36 cellular contexts compared by ENCODE assay signal in the genomic region with DNA sequence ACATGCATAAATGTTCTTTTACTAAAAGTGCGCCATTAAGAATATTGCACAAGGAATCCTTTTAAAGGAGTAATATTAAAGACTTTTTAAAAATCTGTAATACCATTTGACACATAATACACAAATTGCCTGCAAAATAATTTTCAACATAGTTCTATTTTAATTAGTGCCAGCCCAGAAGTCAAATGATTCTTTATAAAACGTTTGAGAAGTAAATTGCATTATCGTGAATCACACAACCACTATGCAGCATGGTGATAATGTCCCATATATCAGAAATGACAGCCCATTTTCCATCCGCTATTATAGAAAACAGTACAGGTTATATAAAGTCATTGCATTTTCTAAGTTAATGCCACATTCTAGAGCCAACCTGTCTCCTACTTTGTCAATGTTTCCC.
"Had no signal": no experiment of that assay in that cellular context is flagged by ENCODE, and none has a peak within 500 bp of the region (broad histone marks: within the 10 kb centered on the region; RNA-seq: fewer than 3 reads in every experiment).

No MANE protein-coding gene starts in this region.

- H3K4me3 ChIP-seq: adrenal gland, ascending aorta, body of pancreas, breast epithelium, cardiac muscle cell had no signal

- ATAC-seq: activated naive CD4-positive, alpha-beta T cell treated with anti-CD3 and anti-CD28 coated beads, Interleukin-2, amount 50 U/mL, for 72 hours; activated naive CD8-positive, alpha-beta T cell treated with anti-CD3 and anti-CD28 coated beads, Interleukin-2, amount 50 U/mL, for 24 hours; activated T-cell treated with anti-CD3 and anti-CD28 coated beads, Interleukin-2, amount 50 U/mL, for 4 hours; activated T-cell treated with anti-CD3 and anti-CD28 coated beads, Interleukin-2, amount 50 U/mL, for 72 hours; activated T-helper 17 cell treated with anti-CD3 and anti-CD28 coated beads, Interleukin-2, amount 50 U/mL, for 72 hours; body of pancreas had no signal

- H3K27ac ChIP-seq: adrenal gland, ascending aorta, body of pancreas, brain microvascular endothelial cell, breast epithelium, cardiac muscle cell had no signal

- H3K27ac Mint-ChIP-seq: activated naive CD4-positive, alpha-beta T cell treated with anti-CD3 and anti-CD28 coated beads for 36 hours; activated naive CD4-positive, alpha-beta T cell treated with anti-CD3 and anti-CD28 coated beads, Interleukin-2, amount 10 ng/mL, durations not matched to agents 7 days and 5 days; activated naive CD4-positive, alpha-beta T cell treated with anti-CD3 and anti-CD28 coated beads, Interleukin-2, amount 50 U/mL, for 24 hours; activated naive CD4-positive, alpha-beta T cell treated with anti-CD3 and anti-CD28 coated beads, Interleukin-2, amount 50 U/mL, for 72 hours; activated naive CD8-positive, alpha-beta T cell; activated naive CD8-positive, alpha-beta T cell treated with anti-CD3 and anti-CD28 coated beads for 36 hours; activated naive CD8-positive, alpha-beta T cell treated with anti-CD3 and anti-CD28 coated beads, Interleukin-2, amount 10 ng/mL, durations not matched to agents 7 days and 5 days; activated naive CD8-positive, alpha-beta T cell treated with anti-CD3 and anti-CD28 coated beads, Interleukin-2, amount 50 U/mL, for 24 hours; activated T-cell treated with anti-CD3 and anti-CD28 coated beads, Interleukin-2, amount 50 U/mL, for 72 hours; activated T-helper 1 cell treated with anti-CD3 and anti-CD28 coated beads, Interleukin-12 subunit alpha, Interleukin-12 subunit beta, Interleukin-2, Interleukin-4 antibody, amounts not matched to agents 30 ng/mL and 10 ng/mL and 1 ng/mL, durations not matched to agents 14 hours and 24 hours and 36 hours; activated T-helper 17 cell treated with anti-CD3 and anti-CD28 coated beads, Interleukin-2, amount 50 U/mL, for 72 hours; activated T-helper 2 cell treated with anti-CD3 and anti-CD28 coated beads, Interferon-gamma antibody, Interleukin-2, Interleukin-4, amounts not matched to agents 10 μg/mL and 5 μg/mL and 100 μg/mL, durations not matched to agents 14 hours and 24 hours and 36 hours; brain had no signal

- H3K4me1 ChIP-seq: adrenal gland, ascending aorta, body of pancreas, breast epithelium had no signal

- H3K36me3 ChIP-seq: adrenal gland, ascending aorta, brain microvascular endothelial cell, breast epithelium, cardiac muscle cell had no signal

- H3K36me3 Mint-ChIP-seq: activated naive CD4-positive, alpha-beta T cell treated with anti-CD3 and anti-CD28 coated beads, Interleukin-2, amount 10 ng/mL, durations not matched to agents 7 days and 5 days; activated naive CD4-positive, alpha-beta T cell treated with anti-CD3 and anti-CD28 coated beads, Interleukin-2, amount 50 U/mL, for 24 hours; activated naive CD4-positive, alpha-beta T cell treated with anti-CD3 and anti-CD28 coated beads, Interleukin-2, amount 50 U/mL, for 72 hours; activated naive CD8-positive, alpha-beta T cell; activated naive CD8-positive, alpha-beta T cell treated with anti-CD3 and anti-CD28 coated beads for 36 hours; activated naive CD8-positive, alpha-beta T cell treated with anti-CD3 and anti-CD28 coated beads, Interleukin-2, amount 10 ng/mL, durations not matched to agents 7 days and 5 days; brain had no signal

- H3K9me3 ChIP-seq: adrenal gland, ascending aorta, body of pancreas, breast epithelium had no signal

- H3K4me3 Mint-ChIP-seq: activated naive CD4-positive, alpha-beta T cell treated with anti-CD3 and anti-CD28 coated beads for 36 hours; activated naive CD4-positive, alpha-beta T cell treated with anti-CD3 and anti-CD28 coated beads, Interleukin-2, amount 10 ng/mL, durations not matched to agents 7 days and 5 days; activated naive CD4-positive, alpha-beta T cell treated with anti-CD3 and anti-CD28 coated beads, Interleukin-2, amount 50 U/mL, for 24 hours; activated naive CD8-positive, alpha-beta T cell; activated naive CD8-positive, alpha-beta T cell treated with anti-CD3 and anti-CD28 coated beads for 36 hours; activated naive CD8-positive, alpha-beta T cell treated with anti-CD3 and anti-CD28 coated beads, Interleukin-2, amount 10 ng/mL, durations not matched to agents 7 days and 5 days; activated naive CD8-positive, alpha-beta T cell treated with anti-CD3 and anti-CD28 coated beads, Interleukin-2, amount 50 U/mL, for 24 hours; activated T-cell treated with anti-CD3 and anti-CD28 coated beads, Interleukin-2, amount 50 U/mL, for 4 hours; activated T-cell treated with anti-CD3 and anti-CD28 coated beads, Interleukin-2, amount 50 U/mL, for 72 hours; activated T-helper 1 cell treated with anti-CD3 and anti-CD28 coated beads, Interleukin-12 subunit alpha, Interleukin-12 subunit beta, Interleukin-2, Interleukin-4 antibody, amounts not matched to agents 30 ng/mL and 10 ng/mL and 1 ng/mL, durations not matched to agents 14 hours and 24 hours and 36 hours; activated T-helper 17 cell treated with anti-CD3 and anti-CD28 coated beads, Interleukin-2, amount 50 U/mL, for 72 hours; brain; central memory CD8-positive, alpha-beta T cell had no signal

- DNase-seq: activated effector memory CD4-positive, alpha-beta T cell treated with anti-CD3 and anti-CD28 coated beads, Interleukin-2, amount 50 U/mL, for 16 hours; activated effector memory CD4-positive, alpha-beta T cell treated with Interleukin-2 at 50 U/mL for 16 hours; activated gamma-delta T cell; activated gamma-delta T cell treated with Interleukin-2 at 50 U/mL for 16 hours; activated naive CD4-positive, alpha-beta T cell; activated naive CD4-positive, alpha-beta T cell treated with anti-CD3 and anti-CD28 coated beads for 36 hours; activated naive CD4-positive, alpha-beta T cell treated with anti-CD3 and anti-CD28 coated beads, Interleukin-2, amount 10 ng/mL, durations not matched to agents 7 days and 5 days; activated naive CD4-positive, alpha-beta T cell treated with anti-CD3 and anti-CD28 coated beads, Interleukin-2, amount 50 U/mL, for 16 hours; activated naive CD4-positive, alpha-beta T cell treated with Interleukin-2 at 50 U/mL for 16 hours; activated naive CD8-positive, alpha-beta T cell treated with anti-CD3 and anti-CD28 coated beads for 36 hours; activated naive CD8-positive, alpha-beta T cell treated with anti-CD3 and anti-CD28 coated beads, Interleukin-2, amount 10 ng/mL, durations not matched to agents 7 days and 5 days; activated naive CD8-positive, alpha-beta T cell treated with anti-CD3 and anti-CD28 coated beads, Interleukin-2, amount 50 U/mL, for 24 hours; activated T-cell treated with anti-CD3 and anti-CD28 coated beads, Interleukin-2, amount 50 U/mL, for 4 hours; activated T-cell treated with anti-CD3 and anti-CD28 coated beads, Interleukin-2, amount 50 U/mL, for 48 hours; activated T-cell treated with anti-CD3 and anti-CD28 coated beads, Interleukin-2, amount 50 U/mL, for 72 hours; adrenal gland; amniotic stem cell; amygdala; anterior cingulate cortex; aorta; body of pancreas; brain microvascular endothelial cell; caudate nucleus; central memory CD4-positive, alpha-beta T cell; cerebellar nuclear complex had no signal

- H3K9me3 Mint-ChIP-seq: activated naive CD4-positive, alpha-beta T cell treated with anti-CD3 and anti-CD28 coated beads for 36 hours; activated naive CD4-positive, alpha-beta T cell treated with anti-CD3 and anti-CD28 coated beads, Interleukin-2, amount 10 ng/mL, durations not matched to agents 7 days and 5 days; activated naive CD4-positive, alpha-beta T cell treated with anti-CD3 and anti-CD28 coated beads, Interleukin-2, amount 50 U/mL, for 24 hours; activated naive CD4-positive, alpha-beta T cell treated with anti-CD3 and anti-CD28 coated beads, Interleukin-2, amount 50 U/mL, for 72 hours; activated naive CD8-positive, alpha-beta T cell treated with anti-CD3 and anti-CD28 coated beads for 36 hours; activated naive CD8-positive, alpha-beta T cell treated with anti-CD3 and anti-CD28 coated beads, Interleukin-2, amount 10 ng/mL, durations not matched to agents 7 days and 5 days; activated naive CD8-positive, alpha-beta T cell treated with anti-CD3 and anti-CD28 coated beads, Interleukin-2, amount 50 U/mL, for 24 hours; activated T-cell treated with anti-CD3 and anti-CD28 coated beads, Interleukin-2, amount 50 U/mL, for 4 hours; activated T-cell treated with anti-CD3 and anti-CD28 coated beads, Interleukin-2, amount 50 U/mL, for 72 hours; activated T-helper 1 cell treated with anti-CD3 and anti-CD28 coated beads, Interleukin-12 subunit alpha, Interleukin-12 subunit beta, Interleukin-2, Interleukin-4 antibody, amounts not matched to agents 30 ng/mL and 10 ng/mL and 1 ng/mL, durations not matched to agents 14 hours and 24 hours and 36 hours; activated T-helper 2 cell treated with anti-CD3 and anti-CD28 coated beads, Interferon-gamma antibody, Interleukin-2, Interleukin-4, amounts not matched to agents 10 μg/mL and 5 μg/mL and 100 μg/mL, durations not matched to agents 14 hours and 24 hours and 36 hours; brain had no signal

- H3K27me3 Mint-ChIP-seq: activated naive CD4-positive, alpha-beta T cell treated with anti-CD3 and anti-CD28 coated beads, Interleukin-2, amount 10 ng/mL, durations not matched to agents 7 days and 5 days; activated naive CD8-positive, alpha-beta T cell; activated naive CD8-positive, alpha-beta T cell treated with anti-CD3 and anti-CD28 coated beads for 36 hours; activated naive CD8-positive, alpha-beta T cell treated with anti-CD3 and anti-CD28 coated beads, Interleukin-2, amount 10 ng/mL, durations not matched to agents 7 days and 5 days; activated naive CD8-positive, alpha-beta T cell treated with anti-CD3 and anti-CD28 coated beads, Interleukin-2, amount 50 U/mL, for 24 hours; activated T-helper 17 cell treated with anti-CD3 and anti-CD28 coated beads, Interleukin-2, amount 50 U/mL, for 72 hours; central memory CD8-positive, alpha-beta T cell had no signal

- H3K4me1 Mint-ChIP-seq: activated naive CD4-positive, alpha-beta T cell treated with anti-CD3 and anti-CD28 coated beads, Interleukin-2, amount 10 ng/mL, durations not matched to agents 7 days and 5 days; activated naive CD4-positive, alpha-beta T cell treated with anti-CD3 and anti-CD28 coated beads, Interleukin-2, amount 50 U/mL, for 24 hours; activated naive CD8-positive, alpha-beta T cell treated with anti-CD3 and anti-CD28 coated beads for 36 hours; activated naive CD8-positive, alpha-beta T cell treated with anti-CD3 and anti-CD28 coated beads, Interleukin-2, amount 10 ng/mL, durations not matched to agents 7 days and 5 days; activated naive CD8-positive, alpha-beta T cell treated with anti-CD3 and anti-CD28 coated beads, Interleukin-2, amount 50 U/mL, for 24 hours; activated T-helper 17 cell treated with anti-CD3 and anti-CD28 coated beads, Interleukin-2, amount 50 U/mL, for 72 hours; central memory CD8-positive, alpha-beta T cell had no signal

- H3K27me3 ChIP-seq: adrenal gland, ascending aorta, body of pancreas, brain microvascular endothelial cell, breast epithelium, cardiac muscle cell had no signal
